In the genomic region with DNA sequence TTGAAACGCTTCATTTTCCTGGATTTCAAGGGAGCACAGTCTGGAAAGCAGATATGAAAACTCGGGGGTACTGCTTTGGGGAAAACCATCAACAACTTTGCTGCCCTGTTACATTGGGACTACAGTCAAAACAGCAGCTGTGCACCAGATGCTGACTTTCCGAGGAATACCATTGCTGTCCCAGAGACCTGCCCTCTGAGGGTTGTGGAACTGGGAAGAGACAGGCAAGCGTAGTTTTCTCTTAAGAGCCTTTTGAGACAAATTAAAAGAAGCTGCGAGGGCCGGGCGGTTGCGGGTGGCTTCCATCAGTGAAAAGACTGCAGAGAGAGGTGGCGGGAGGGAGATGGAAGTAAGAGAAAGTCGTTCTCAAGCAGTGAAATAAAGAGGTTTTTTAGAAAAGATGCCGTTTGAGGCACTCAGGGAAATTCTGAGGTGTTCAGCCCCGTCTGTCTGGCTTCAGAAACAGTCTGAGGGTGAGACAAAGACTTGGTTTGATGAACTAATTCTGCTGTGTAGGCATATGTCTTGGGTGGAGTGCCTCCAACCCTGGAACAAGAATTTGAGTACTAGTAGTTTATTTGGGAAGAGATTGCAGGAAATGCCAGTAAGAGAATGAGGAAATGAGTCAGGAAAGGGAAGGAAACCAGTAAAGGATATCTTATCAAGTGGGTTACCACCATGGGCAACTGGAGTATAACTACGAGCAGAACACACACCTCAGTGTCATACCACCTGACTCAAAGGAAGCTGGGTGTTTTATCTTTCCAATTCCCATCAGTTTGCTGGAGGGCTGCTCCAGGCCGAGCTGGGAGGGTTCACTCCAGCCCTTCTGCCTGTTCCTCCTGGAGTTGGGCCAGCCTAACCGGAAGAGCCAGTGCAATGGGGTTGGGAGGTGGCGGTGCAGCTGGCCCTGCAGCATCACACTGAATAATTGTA, we compare ENCODE assay signal across 8 cellular contexts.
DNase-seq lines count a peak whose midpoint lies in the region; ATAC-seq and TF ChIP-seq lines count a peak whose summit lies in the region.

No MANE protein-coding gene starts in this region.

- peak overlapping the region; percentile 70 for H3K27ac Mint-ChIP-seq in GM23338
- H3K27ac Mint-ChIP-seq in activated T-helper 2 cell treated with anti-CD3 and anti-CD28 coated beads, Interferon-gamma antibody, Interleukin-2, Interleukin-4, amounts not matched to agents 10 μg/mL and 5 μg/mL and 100 μg/mL, durations not matched to agents 14 hours and 24 hours and 36 hours: peak overlapping the region; percentile 68

- H3K27ac ChIP-seq in GM23338 (ENCODE audit: low read depth) (peak overlapping the region; percentile 59; the same call in 1 of the 2 replicates), hepatocyte (peak overlapping the region; percentile 67), smooth muscle cell (ENCODE audit: low read depth) (peak overlapping the region; percentile 28)

- H3K36me3 ChIP-seq in GM23338 (ENCODE audit: insufficient read depth): peaks cover 13% of the 10 kb centered on the region
- no peaks in the 10 kb centered on the region for H3K36me3 ChIP-seq in hepatocyte (replicated peaks; ENCODE audit: insufficient read depth, low read depth)
- H3K36me3 ChIP-seq in smooth muscle cell (ENCODE audit: low read depth): no peaks in the 10 kb centered on the region

- H3K79me2 ChIP-seq in GM23338 (replicated peaks; ENCODE audit: insufficient read depth): 0 out of 2 replicates have a peak, but pooled peaks cover 14% of the 10 kb centered on the region
- H3K79me2 ChIP-seq in hepatocyte: peaks cover 17% of the 10 kb centered on the region
- H3K79me2 ChIP-seq in smooth muscle cell (ENCODE audit: low read depth): peaks cover under 1% of the 10 kb centered on the region

- H3K4me2 ChIP-seq in GM23338: 0 out of 2 replicates have a peak overlapping the region, but pooled peaks have one; percentile 44
- peak overlapping the region; percentile 41 for H3K4me2 ChIP-seq in hepatocyte
- peak overlapping the region; percentile 41 for H3K4me2 ChIP-seq in smooth muscle cell

- H3K4me1 ChIP-seq in GM23338 (ENCODE audit: insufficient read depth) (peaks cover 12% of the 10 kb centered on the region), hepatocyte (ENCODE audit: insufficient read depth) (peaks cover 6% of the 10 kb centered on the region), smooth muscle cell (ENCODE audit: low read depth) (peaks cover 22% of the 10 kb centered on the region)

- ATAC-seq in GM23338 (peak; percentile 47), HG03565 (IDR thresholded peaks at IDR 0.05; ENCODE audit: unreplicated experiment) (no peak)

- H3K9me3 ChIP-seq in hepatocyte (ENCODE audit: low read depth): no peaks in the 10 kb centered on the region
- H3K9me3 ChIP-seq in smooth muscle cell (replicated peaks; ENCODE audit: low read depth): no peaks in the 10 kb centered on the region

- H4K20me1 ChIP-seq in GM23338 (replicated peaks; ENCODE audit: insufficient read depth): no peaks in the 10 kb centered on the region
- no peaks in the 10 kb centered on the region for H4K20me1 ChIP-seq in hepatocyte (ENCODE audit: insufficient read depth, poor library complexity, severe bottlenecking)
- H4K20me1 ChIP-seq in smooth muscle cell (ENCODE audit: low read depth): no peaks in the 10 kb centered on the region

- peaks cover 31% of the 10 kb centered on the region for H3K4me1 Mint-ChIP-seq in GM23338
- H3K4me1 Mint-ChIP-seq in activated T-helper 2 cell treated with anti-CD3 and anti-CD28 coated beads, Interferon-gamma antibody, Interleukin-2, Interleukin-4, amounts not matched to agents 10 μg/mL and 5 μg/mL and 100 μg/mL, durations not matched to agents 14 hours and 24 hours and 36 hours (ENCODE audit: low read depth): peaks cover 74% of the 10 kb centered on the region

- no peak overlapping the region for H3K9ac ChIP-seq in smooth muscle cell (ENCODE audit: low read depth)

- in situ Hi-C loops in G401 (cut with HindIII; ENCODE audit: low sequenced_read_pairs): no loop called here

- DNase-seq in GM23338 (ENCODE audit: low spot score): no peak
- no peak for DNase-seq in activated T-helper 2 cell treated with anti-CD3 and anti-CD28 coated beads, Interferon-gamma antibody, Interleukin-2, Interleukin-4, amounts not matched to agents 10 μg/mL and 5 μg/mL and 100 μg/mL, durations not matched to agents 14 hours and 24 hours and 36 hours (ENCODE audit: low spot score)
- DNase-seq in hepatocyte (ENCODE audit: low spot score): peak; percentile 14
- DNase-seq in smooth muscle cell (lab: John Stamatoyannopoulos, UW; ENCODE audit: unreplicated experiment): no peak
- no peak for DNase-seq in DMS153 treated with DMSO at 0.1 percent for 48 hours (lab: John Stamatoyannopoulos, UW; ENCODE audit: unreplicated experiment)
- DNase-seq in G401 (ENCODE audit: low spot score): no peak
- no peak for DNase-seq in NOMO-1 treated with dmso at 0.1 percent for 144 hours (lab: John Stamatoyannopoulos, UW; ENCODE audit: unreplicated experiment)

- peaks cover 2% of the 10 kb centered on the region for H3K27me3 Mint-ChIP-seq in GM23338 (ENCODE audit: insufficient read depth, low read depth, poor library complexity)
- no peaks in the 10 kb centered on the region for H3K27me3 Mint-ChIP-seq in activated T-helper 2 cell treated with anti-CD3 and anti-CD28 coated beads, Interferon-gamma antibody, Interleukin-2, Interleukin-4, amounts not matched to agents 10 μg/mL and 5 μg/mL and 100 μg/mL, durations not matched to agents 14 hours and 24 hours and 36 hours (ENCODE audit: low read depth)

- H2AFZ ChIP-seq in GM23338: no peak overlapping the region
- H2AFZ ChIP-seq in hepatocyte: no peak overlapping the region
- no peak overlapping the region for H2AFZ ChIP-seq in smooth muscle cell (ENCODE audit: low read depth)

- H3K4me3 Mint-ChIP-seq in GM23338: no peak overlapping the region
- peak overlapping the region; percentile 1 for H3K4me3 Mint-ChIP-seq in activated T-helper 2 cell treated with anti-CD3 and anti-CD28 coated beads, Interferon-gamma antibody, Interleukin-2, Interleukin-4, amounts not matched to agents 10 μg/mL and 5 μg/mL and 100 μg/mL, durations not matched to agents 14 hours and 24 hours and 36 hours (ENCODE audit: low read depth)

- H3K27me3 ChIP-seq in GM23338 (ENCODE audit: insufficient read depth) (no peaks in the 10 kb centered on the region), hepatocyte (no peaks in the 10 kb centered on the region), smooth muscle cell (ENCODE audit: low read depth) (no peaks in the 10 kb centered on the region)

- H3K9me2 ChIP-seq in GM23338 (ENCODE audit: insufficient read depth): 0 out of 2 replicates have a peak, but pooled peaks cover 5% of the 10 kb centered on the region
- no peaks in the 10 kb centered on the region for H3K9me2 ChIP-seq in hepatocyte (replicated peaks; ENCODE audit: insufficient read depth)

- peaks cover 18% of the 10 kb centered on the region; the same call in 2 of the 3 replicates for H3K36me3 Mint-ChIP-seq in GM23338 (ENCODE audit: low read depth)
- peaks cover 85% of the 10 kb centered on the region for H3K36me3 Mint-ChIP-seq in activated T-helper 2 cell treated with anti-CD3 and anti-CD28 coated beads, Interferon-gamma antibody, Interleukin-2, Interleukin-4, amounts not matched to agents 10 μg/mL and 5 μg/mL and 100 μg/mL, durations not matched to agents 14 hours and 24 hours and 36 hours (ENCODE audit: low read depth)

- H3K4me3 ChIP-seq in GM23338 (no peak overlapping the region), hepatocyte (no peak overlapping the region), smooth muscle cell (no peak overlapping the region)

- 62% methylated on average over 16 of the region's 16 CpGs for WGBS in hepatocyte (ENCODE audit: low lambda C conversion rate, missing lambda C conversion rate)
- WGBS in smooth muscle cell (ENCODE audit: low lambda C conversion rate): 60% methylated on average over 16 of the region's 16 CpGs

- TF ChIP-seq CTCF in GM23338 (conservative IDR thresholded peaks at IDR 0.05; ENCODE audit: low read depth in 2 of 2) (no peak), hepatocyte (IDR thresholded peaks at IDR 0.05; ENCODE audit: poor library complexity) (no peak), smooth muscle cell (IDR thresholded peaks at IDR 0.05; ENCODE audit: borderline replicate concordance, insufficient read depth, poor library complexity, severe bottlenecking) (no peak)

- H3K9me3 Mint-ChIP-seq in GM23338: no peaks in the 10 kb centered on the region
- no peaks in the 10 kb centered on the region for H3K9me3 Mint-ChIP-seq in activated T-helper 2 cell treated with anti-CD3 and anti-CD28 coated beads, Interferon-gamma antibody, Interleukin-2, Interleukin-4, amounts not matched to agents 10 μg/mL and 5 μg/mL and 100 μg/mL, durations not matched to agents 14 hours and 24 hours and 36 hours

- no peaks in the 10 kb centered on the region for H3F3A ChIP-seq in GM23338 (replicated peaks; ENCODE audit: low read depth)
- peaks cover 15% of the 10 kb centered on the region for H3F3A ChIP-seq in smooth muscle cell (ENCODE audit: low read depth)

- intact Hi-C loops in activated T-helper 2 cell treated with anti-CD3 and anti-CD28 coated beads, Interferon-gamma antibody, Interleukin-2, Interleukin-4, amounts not matched to agents 10 μg/mL and 5 μg/mL and 100 μg/mL, durations not matched to agents 14 hours and 24 hours and 36 hours (cut with micrococcal nuclease): loop anchor here (2.0 kb wide), 1 partner anchor 27 kb away; no protein-coding TSS in a partner anchor

TF ChIP-seq in GM23338, 12 proteins besides CTCF, POLR2A, EP300 and RAD21:
- TF ChIP-seq ZNF331 (CRISPR knock-in tag; IDR thresholded peaks at IDR 0.05; ENCODE audit: low read depth): no peak
- no peak for TF ChIP-seq NANOG (IDR thresholded peaks at IDR 0.05; ENCODE audit: borderline replicate concordance)
- no peak for TF ChIP-seq STAT1 (IDR thresholded peaks at IDR 0.05; ENCODE audit: unreplicated experiment)
